In genomic region chr5:171692106-171692505, GRCh38 we compare ENCODE assay signal across 12 cellular contexts.
DNase-seq lines count a peak whose midpoint lies in the region; ATAC-seq, FAIRE-seq and TF ChIP-seq lines count a peak whose summit lies in the region.
"Had no signal": no experiment of that assay in that cellular context is flagged by ENCODE, and none has a peak within 500 bp of the region (broad histone marks: within the 10 kb centered on the region; RNA-seq: fewer than 3 reads in every experiment).

No MANE protein-coding gene starts in this region.

- H3K9me3 ChIP-seq in IMR-90 (ENCODE audit: control insufficient read depth, insufficient read depth, low read length) (no peaks in the 10 kb centered on the region), HepG2 (ENCODE audit: low read length) (no peaks in the 10 kb centered on the region)
- H3K9me3 ChIP-seq in CD4-positive, alpha-beta memory T cell (ENCODE audit: control insufficient read depth in 1 of 2, low read length in 2 of 2) = no peaks in the 10 kb centered on the region

- H3K4me1 ChIP-seq in IMR-90 (ENCODE audit: control insufficient read depth, insufficient read depth, low read length) (no peaks in the 10 kb centered on the region), HepG2 (ENCODE audit: insufficient read depth, low read length) (no peaks in the 10 kb centered on the region)
- no peaks in the 10 kb centered on the region for H3K4me1 ChIP-seq in CD4-positive, alpha-beta memory T cell (ENCODE audit: insufficient read depth, low read length)

- no peaks in the 10 kb centered on the region for H3K79me2 ChIP-seq in HepG2 (ENCODE audit: insufficient read depth, low read length)

- BruUV-seq in IMR-90 (replicated peaks; lab: Mats Ljungman, UMichigan) = no TSS peak
- no TSS peak for BruUV-seq in HepG2 (replicated peaks; lab: Mats Ljungman, UMichigan)

- H4K8ac ChIP-seq in IMR-90 (ENCODE audit: low read depth in 2 of 2, low read length in 2 of 2) = no peak overlapping the region

- no peak overlapping the region for H2BK5ac ChIP-seq in IMR-90 (ENCODE audit: low read depth, low read length, poor library complexity, severe bottlenecking)

- POLR2A ChIA-PET in IMR-90 (lab: Charles Lee; ENCODE audit: unreplicated experiment) (no interaction called here), HepG2 (lab: Yijun Ruan, JAX) (no interaction called here)
- POLR2A ChIA-PET in CD4-positive, alpha-beta memory T cell (lab: Charles Lee; ENCODE audit: partially characterized antibody) = no interaction called here

- H3K23ac ChIP-seq in IMR-90 (ENCODE audit: low read depth, low read length) = no peak overlapping the region

- no peak overlapping the region for H2BK20ac ChIP-seq in IMR-90 (ENCODE audit: low read depth, low read length)

- no peak overlapping the region for H3K27ac Mint-ChIP-seq in CD4-positive, alpha-beta memory T cell
- H3K27ac Mint-ChIP-seq in CD14-positive monocyte = no peak overlapping the region

- TF ChIP-seq POLR2A in IMR-90 (IDR thresholded peaks at IDR 0.05; ENCODE audit: low read depth, low read length) = no peak
- no peak for TF ChIP-seq POLR2A in HepG2 (IDR thresholded peaks at IDR 0.05; ENCODE audit: insufficient read depth in 1 of 2, low read depth in 2 of 2, low read length in 2 of 2)

- no peak overlapping the region for H2BK120ac ChIP-seq in IMR-90 (ENCODE audit: low read depth, low read length)

- no peak for FAIRE-seq in HepG2 (lab: Jason Lieb, UNC)

- no peak overlapping the region for H3K56ac ChIP-seq in IMR-90 (ENCODE audit: extremely low read depth, insufficient read depth, low read length)

- H3K4me3 ChIP-seq in IMR-90 (ENCODE audit: insufficient read depth, low read depth, low read length) = no peak overlapping the region
- H3K4me3 ChIP-seq in HepG2 (replicated peaks in 1 of 3; ENCODE audit: insufficient read depth in 1 of 3, low read depth in 2 of 3, low read length in 3 of 3) = no peak overlapping the region
- H3K4me3 ChIP-seq in CD4-positive, alpha-beta memory T cell (ENCODE audit: low read length in 2 of 2) = no peak overlapping the region
- H3K4me3 ChIP-seq: GM23248 had no signal

- H3K4me3 Mint-ChIP-seq in CD4-positive, alpha-beta memory T cell = no peak overlapping the region
- H3K4me3 Mint-ChIP-seq in CD14-positive monocyte = no peak overlapping the region

- no peaks in the 10 kb centered on the region for H3K9me1 ChIP-seq in IMR-90 (ENCODE audit: insufficient read depth, low read length)

- no peak overlapping the region for H2BK15ac ChIP-seq in IMR-90 (ENCODE audit: low read depth, low read length)

- TF ChIP-seq EP300 in HepG2 (IDR thresholded peaks at IDR 0.05; ENCODE audit: low read depth in 2 of 2, low read length in 2 of 2) = no peak
- no peak for TF ChIP-seq EP300 in HepG2 (CRISPR knock-in tag; IDR thresholded peaks at IDR 0.05; ENCODE audit: borderline replicate concordance)

- H3K27me3 ChIP-seq in IMR-90 (ENCODE audit: control insufficient read depth, insufficient read depth, low read length) (peaks cover 21% of the 10 kb centered on the region), HepG2 (ENCODE audit: control insufficient read depth in 1 of 2, insufficient read depth in 2 of 2, low read length in 2 of 2) (peaks cover 0 to 14% of the 10 kb centered on the region in 2 experiments; a peak in 2 of 5 replicates)
- H3K27me3 ChIP-seq in CD4-positive, alpha-beta memory T cell (ENCODE audit: insufficient read depth, low read length) = no peaks in the 10 kb centered on the region

- in situ Hi-C loops in IMR-90 (cut with MboI; ENCODE audit: low sequenced_read_pairs) = no loop called here
- in situ Hi-C loops in HepG2 (cut with HindIII; ENCODE audit: extremely low pct_ligation_motif_present, low pct_unique_long_range_greater_than_20kb) = no loop called here

- TF ChIP-seq RAD21 in IMR-90 (IDR thresholded peaks at IDR 0.05; ENCODE audit: low read length) = no peak
- TF ChIP-seq RAD21 in HepG2 (CRISPR knock-in tag; IDR thresholded peaks at IDR 0.05) = no peak

- H3K36me3 ChIP-seq in IMR-90 (ENCODE audit: control insufficient read depth, insufficient read depth, low read length) (no peaks in the 10 kb centered on the region), HepG2 (replicated peaks in 1 of 2; ENCODE audit: control insufficient read depth in 1 of 2, insufficient read depth in 2 of 2, low read length in 2 of 2) (no peaks in the 10 kb centered on the region)
- no peaks in the 10 kb centered on the region for H3K36me3 ChIP-seq in CD4-positive, alpha-beta memory T cell (ENCODE audit: insufficient read depth, low read length)

- DNase-seq in DMS53 (lab: John Stamatoyannopoulos, UW) = peak; percentile 78
- DNase-seq in IMR-90 = no peak
- DNase-seq in RPMI8226 = peak; percentile 71
- DNase-seq in HepG2 (ENCODE audit: low spot score) = no peak
- DNase-seq in CD4-positive, alpha-beta memory T cell = no peak
- DNase-seq in DMS114 treated with DMSO at 0.1 percent for 48 hours (lab: John Stamatoyannopoulos, UW; ENCODE audit: unreplicated experiment) = no peak
- no peak for DNase-seq in CD14-positive monocyte (ENCODE audit: low spot score)
- DNase-seq: Calu3, DMS153, GM23248, H7, Karpas-422 had no signal

- H3K36me3 Mint-ChIP-seq in CD4-positive, alpha-beta memory T cell = no peaks in the 10 kb centered on the region
- H3K36me3 Mint-ChIP-seq in CD14-positive monocyte = no peaks in the 10 kb centered on the region

- WGBS in IMR-90 (ENCODE audit: extremely low coverage in 2 of 2, insufficient read length in 1 of 2), 2 experiments = 57% methylated on average over 1 of the region's 3 CpGs; no CpG with 5 or more reads in 1 of the 2 experiments
- 50% methylated on average over 3 of the region's 3 CpGs for WGBS in HepG2 (ENCODE audit: low lambda C conversion rate)

- intact Hi-C loops in IMR-90 (cut with micrococcal nuclease) = no loop called here
- intact Hi-C loops in HepG2 (cut with micrococcal nuclease; ENCODE audit: unreplicated experiment) = no loop called here
- intact Hi-C loops in CD4-positive, alpha-beta memory T cell (cut with micrococcal nuclease) = no loop called here
- intact Hi-C loops in CD14-positive monocyte (cut with micrococcal nuclease) = no loop called here

- H3K9me3 Mint-ChIP-seq in CD4-positive, alpha-beta memory T cell = peaks cover 0 to 1% (median 0%) of the 10 kb centered on the region in 8 donors
- H3K9me3 Mint-ChIP-seq in CD14-positive monocyte = no peaks in the 10 kb centered on the region

- dilution Hi-C loops in IMR-90 (cut with HindIII; ENCODE audit: low sequenced_read_pairs, unreplicated experiment) = no loop called here

- H3K4me2 ChIP-seq in IMR-90 (ENCODE audit: low read depth, low read length) = no peak overlapping the region
- H3K4me2 ChIP-seq in HepG2 (ENCODE audit: low read depth, low read length) = no peak overlapping the region

- no peak overlapping the region for H3K27ac ChIP-seq in IMR-90 (ENCODE audit: insufficient read depth, low read length)
- no peak overlapping the region for H3K27ac ChIP-seq in HepG2 (ENCODE audit: extremely low read length, insufficient read depth, low read length)
- H3K27ac ChIP-seq in CD4-positive, alpha-beta memory T cell (ENCODE audit: low read depth, low read length) = no peak overlapping the region
- H3K27ac ChIP-seq: GM23248 had no signal

- H2AK9ac ChIP-seq in IMR-90 (replicated peaks; ENCODE audit: low read depth, low read length, poor library complexity) = no peak overlapping the region

- no peaks in the 10 kb centered on the region for H3K4me1 Mint-ChIP-seq in CD4-positive, alpha-beta memory T cell
- H3K4me1 Mint-ChIP-seq in CD14-positive monocyte = no peaks in the 10 kb centered on the region

- H3K27me3 Mint-ChIP-seq in CD4-positive, alpha-beta memory T cell = peaks cover 0 to 2% of the 10 kb centered on the region in 2 donors
- peaks cover 0 to 2% (median under 1%) of the 10 kb centered on the region in 3 donors for H3K27me3 Mint-ChIP-seq in CD14-positive monocyte (ENCODE audit: low read depth in 3 of 3)

- no peak for ATAC-seq in IMR-90 (ENCODE audit: low read depth)
- ATAC-seq in HepG2 = no peak

- CTCF ChIA-PET in IMR-90 (lab: Yijun Ruan, JAX) (no interaction called here), HepG2 (lab: Yijun Ruan, JAX; ENCODE audit: low intra/inter-chr PET ratio, low total read pairs) (no interaction called here)
- CTCF ChIA-PET in CD4-positive, alpha-beta memory T cell (lab: Charles Lee; ENCODE audit: partially characterized antibody) = no interaction called here

- H4K5ac ChIP-seq in IMR-90 (ENCODE audit: low read depth, low read length) = no peak overlapping the region

- no peak overlapping the region for H3K4ac ChIP-seq in IMR-90 (ENCODE audit: low read depth, low read length)

- TF ChIP-seq CTCF in IMR-90 (conservative IDR thresholded peaks at IDR 0.05; ENCODE audit: low read depth, low read length) (no peak), HepG2 (CRISPR knock-in tag; IDR thresholded peaks at IDR 0.05) (no peak), CD14-positive monocyte (IDR thresholded peaks at IDR 0.05) (no peak)

- H3K18ac ChIP-seq in IMR-90 (ENCODE audit: low read depth, low read length) = no peak overlapping the region

- H4K20me1 ChIP-seq in IMR-90 (ENCODE audit: insufficient read depth, low read length) (no peaks in the 10 kb centered on the region), HepG2 (ENCODE audit: insufficient read depth, low read length) (no peaks in the 10 kb centered on the region)

- H2AFZ ChIP-seq in IMR-90 (replicated peaks; ENCODE audit: low read length, poor library complexity) (no peak overlapping the region), HepG2 (ENCODE audit: low read length) (no peak overlapping the region)
- H2AFZ ChIP-seq: GM23248 had no signal

- H3K79me1 ChIP-seq in IMR-90 (ENCODE audit: low read depth in 1 of 2, low read length in 2 of 2) = no peaks in the 10 kb centered on the region

- no peak overlapping the region for H3K14ac ChIP-seq in IMR-90 (replicated peaks; ENCODE audit: low read depth, low read length)

- no peak overlapping the region for H2AK5ac ChIP-seq in IMR-90 (ENCODE audit: low read depth, low read length)

- H3K9ac ChIP-seq in IMR-90 (ENCODE audit: low read depth, low read length) (no peak overlapping the region), HepG2 (ENCODE audit: insufficient read depth, low read depth, low read length) (no peak overlapping the region)
- H3K9ac ChIP-seq: GM23248 had no signal

- H4K91ac ChIP-seq in IMR-90 (ENCODE audit: insufficient read depth, low read depth, low read length) = no peak overlapping the region

TF ChIP-seq in IMR-90, 13 proteins besides CTCF, POLR2A, EP300 and RAD21:
- TF ChIP-seq MXI1 (IDR thresholded peaks at IDR 0.05; ENCODE audit: borderline replicate concordance, low read depth, low read length) = no peak
- peak; percentile 89 for TF ChIP-seq MAFK (IDR thresholded peaks at IDR 0.05; ENCODE audit: low read depth, low read length)

TF ChIP-seq in HepG2, 621 proteins besides CTCF, POLR2A, EP300 and RAD21:
- peak; percentile 94 for TF ChIP-seq MAFF (IDR thresholded peaks at IDR 0.05; ENCODE audit: low read depth, low read length)
- no peak for TF ChIP-seq ZFX (CRISPR knock-in tag; IDR thresholded peaks at IDR 0.05; ENCODE audit: low read depth)
- TF ChIP-seq CREB1 (IDR thresholded peaks at IDR 0.05) = peak; percentile 9; the same call in 1 of the 2 replicates
- TF ChIP-seq CREB1 (CRISPR knock-in tag; IDR thresholded peaks at IDR 0.05) = no peak
- peak; percentile 94 to 96 for TF ChIP-seq MAFK (conservative IDR thresholded peaks at IDR 0.05 in 1 of 2, IDR thresholded peaks at IDR 0.05 in 1 of 2; ENCODE audit: low read length in 2 of 2)
TF ChIP-seq in HepG2: peak in this region for 3.

Comparison
In these comparisons a context has a peak if more than half of its experiments do, and no peak if none do; other contexts are left out.
1. DNase-seq: peak in DMS53 (single experiment) and RPMI8226 (single experiment); none in IMR-90 (single experiment), HepG2 (single experiment), CD4-positive, alpha-beta memory T cell (0 of 5), DMS114 treated with DMSO at 0.1 percent for 48 hours (single experiment) and CD14-positive monocyte (single experiment).